Comparison of ENCODE assay signal across 10 cellular contexts in the genomic region with DNA sequence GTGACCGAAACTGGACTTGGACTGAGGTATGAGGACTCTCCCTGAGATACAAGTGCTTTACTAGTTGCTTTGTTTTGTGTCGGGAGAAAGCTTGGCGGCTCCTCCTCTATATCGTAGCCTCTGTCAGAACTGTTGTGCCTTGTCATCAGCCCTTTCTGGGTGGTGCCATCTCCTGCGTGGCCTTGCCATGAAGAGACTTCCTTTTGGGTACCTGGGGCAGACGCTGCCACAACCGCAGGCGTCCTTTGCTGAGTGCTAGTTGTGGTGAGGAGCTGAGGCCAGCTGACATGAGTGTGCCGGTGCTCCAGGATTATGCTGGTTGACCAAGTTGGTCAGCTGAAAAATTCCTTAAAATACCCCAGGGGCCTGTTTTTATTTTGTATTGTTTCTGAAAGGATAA.
DNase-seq lines count a peak whose midpoint lies in the region; ATAC-seq and TF ChIP-seq lines count a peak whose summit lies in the region.
"Had no signal": no experiment of that assay in that cellular context is flagged by ENCODE, and none has a peak within 500 bp of the region (broad histone marks: within the 10 kb centered on the region; RNA-seq: fewer than 3 reads in every experiment).

No MANE protein-coding gene starts in this region.

- no peak for ATAC-seq in GM21528 (IDR thresholded peaks at IDR 0.05; ENCODE audit: low FRiP score, unreplicated experiment)

- peak overlapping the region; percentile 25 for H3K27ac ChIP-seq in mammary epithelial cell (ENCODE audit: insufficient read depth, low read depth, low read length)
- H3K27ac ChIP-seq in right atrium auricular region, result no peak overlapping the region

- CTCF ChIA-PET in mammary epithelial cell (lab: Charles Lee; ENCODE audit: low non-redundant PET), result interaction anchor here (0.7 kb wide), 1 partner anchor 183 kb away, joined by 3 read pairs; no protein-coding TSS in a partner anchor

- H3K9ac ChIP-seq in mammary epithelial cell (ENCODE audit: insufficient read depth, low read length), result no peak overlapping the region

- peak; percentile 21 for DNase-seq in HT1080 (ENCODE audit: low read depth)
- DNase-seq in activated CD4-positive, alpha-beta T cell treated with anti-CD3 and anti-CD28 coated beads, Interleukin-2, amount 10 ng/mL, durations not matched to agents 24 days and 14 days, result peak; percentile 85
- DNase-seq in mammary epithelial cell, result peak; percentile 18
- DNase-seq in stimulated activated CD8-positive, alpha-beta memory T cell treated with anti-CD3 and anti-CD28 coated beads, Interleukin-4, amount 100 ng/mL, for 48 hours, result peak; percentile 78
- no peak for DNase-seq in H7
- DNase-seq in NCI-H1930 (lab: John Stamatoyannopoulos, UW), result no peak
- DNase-seq in right atrium auricular region (ENCODE audit: low spot score), result no peak
- DNase-seq: foreskin melanocyte, NCI-H2029 treated with DMSO at 0.1 percent for 48 hours had no signal

- intact Hi-C loops in activated CD4-positive, alpha-beta T cell treated with anti-CD3 and anti-CD28 coated beads, Interleukin-2, amount 10 ng/mL, durations not matched to agents 24 days and 14 days (cut with micrococcal nuclease), result loop anchor here (10.0 kb wide), 1 partner anchor 482 kb away; no protein-coding TSS in a partner anchor
- intact Hi-C loops in mammary epithelial cell (cut with micrococcal nuclease), result no loop called here

- H4K20me1 ChIP-seq in mammary epithelial cell (ENCODE audit: insufficient read depth, low read length), result no peaks in the 10 kb centered on the region

- WGBS in mammary epithelial cell (ENCODE audit: low coverage, missing lambda C conversion rate), result 87% methylated on average over 9 of the region's 9 CpGs

- peaks cover 47% of the 10 kb centered on the region for H3K36me3 Mint-ChIP-seq in activated CD4-positive, alpha-beta T cell treated with anti-CD3 and anti-CD28 coated beads, Interleukin-2, amount 10 ng/mL, durations not matched to agents 24 days and 14 days (ENCODE audit: low read depth)

- H3K9me3 Mint-ChIP-seq in activated CD4-positive, alpha-beta T cell treated with anti-CD3 and anti-CD28 coated beads, Interleukin-2, amount 10 ng/mL, durations not matched to agents 24 days and 14 days, result peaks cover 14% of the 10 kb centered on the region

- H3K27me3 Mint-ChIP-seq in activated CD4-positive, alpha-beta T cell treated with anti-CD3 and anti-CD28 coated beads, Interleukin-2, amount 10 ng/mL, durations not matched to agents 24 days and 14 days, result no peaks in the 10 kb centered on the region

- no TSS peak for BruUV-seq in mammary epithelial cell (replicated peaks; lab: Mats Ljungman, UMichigan)

- H3K4me1 Mint-ChIP-seq in activated CD4-positive, alpha-beta T cell treated with anti-CD3 and anti-CD28 coated beads, Interleukin-2, amount 10 ng/mL, durations not matched to agents 24 days and 14 days, result peaks cover 81% of the 10 kb centered on the region

- H3K9me3 ChIP-seq in mammary epithelial cell (replicated peaks; ENCODE audit: insufficient read depth, low read length) (no peaks in the 10 kb centered on the region), right atrium auricular region (no peaks in the 10 kb centered on the region)

- H3K4me1 ChIP-seq in mammary epithelial cell (ENCODE audit: insufficient read depth, low read length), result peaks cover 27% of the 10 kb centered on the region
- no peaks in the 10 kb centered on the region for H3K4me1 ChIP-seq in right atrium auricular region

- dilution Hi-C loops in mammary epithelial cell (cut with HindIII; ENCODE audit: low sequenced_read_pairs), result no loop called here

- no peaks in the 10 kb centered on the region for H3K79me2 ChIP-seq in mammary epithelial cell (ENCODE audit: insufficient read depth, low read length)

- no peaks in the 10 kb centered on the region for H3K36me3 ChIP-seq in mammary epithelial cell (ENCODE audit: insufficient read depth, low read length)
- no peaks in the 10 kb centered on the region for H3K36me3 ChIP-seq in H7 (replicated peaks; ENCODE audit: control insufficient read depth, insufficient read depth, low read length)
- no peaks in the 10 kb centered on the region for H3K36me3 ChIP-seq in right atrium auricular region

- in situ Hi-C loops in mammary epithelial cell (cut with MboI; ENCODE audit: low sequenced_read_pairs in 2 of 2), result no loop called here

- peak overlapping the region; percentile 97 for H3K27ac Mint-ChIP-seq in activated CD4-positive, alpha-beta T cell treated with anti-CD3 and anti-CD28 coated beads, Interleukin-2, amount 10 ng/mL, durations not matched to agents 24 days and 14 days

- TF ChIP-seq CTCF in mammary epithelial cell (conservative IDR thresholded peaks at IDR 0.05 in 1 of 2, IDR thresholded peaks at IDR 0.05 in 1 of 2; ENCODE audit: extremely low read depth in 1 of 2, insufficient read depth in 1 of 2, low read depth in 1 of 2, low read length in 2 of 2) (no peak), right atrium auricular region (IDR thresholded peaks at IDR 0.05) (no peak)

- H3K27me3 ChIP-seq in mammary epithelial cell (ENCODE audit: insufficient read depth, low read length), result no peaks in the 10 kb centered on the region
- no peaks in the 10 kb centered on the region; the same call in 1 of the 2 replicates for H3K27me3 ChIP-seq in H7 (ENCODE audit: control insufficient read depth, insufficient read depth, low read length)
- no peaks in the 10 kb centered on the region for H3K27me3 ChIP-seq in right atrium auricular region

- H2AFZ ChIP-seq in mammary epithelial cell (ENCODE audit: low read depth, low read length), result peak overlapping the region; percentile 64

- H3K4me2 ChIP-seq in mammary epithelial cell (ENCODE audit: insufficient read depth, low read depth, low read length), result no peak overlapping the region

- H3K4me3 ChIP-seq in mammary epithelial cell (replicated peaks in 1 of 3; ENCODE audit: insufficient read depth in 1 of 3, low read depth in 2 of 3, low read length in 3 of 3) (no peak overlapping the region), H7 (ENCODE audit: insufficient read depth, low read depth, low read length) (no peak overlapping the region), right atrium auricular region (no peak overlapping the region)

- peak overlapping the region; percentile 91 for H3K4me3 Mint-ChIP-seq in activated CD4-positive, alpha-beta T cell treated with anti-CD3 and anti-CD28 coated beads, Interleukin-2, amount 10 ng/mL, durations not matched to agents 24 days and 14 days

Comparison
In these comparisons a context has a peak if more than half of its experiments do, and no peak if none do; other contexts are left out.
1. DNase-seq: peak in HT1080 (single experiment), activated CD4-positive, alpha-beta T cell treated with anti-CD3 and anti-CD28 coated beads, Interleukin-2, amount 10 ng/mL, durations not matched to agents 24 days and 14 days (single experiment), mammary epithelial cell (single experiment) and stimulated activated CD8-positive, alpha-beta memory T cell treated with anti-CD3 and anti-CD28 coated beads, Interleukin-4, amount 100 ng/mL, for 48 hours (single experiment); none in H7 (single experiment), NCI-H1930 (0 of 2) and right atrium auricular region (single experiment).